In genomic region chr18:50878345-50879301, GRCh38 we compare ENCODE assay signal across 8 cellular contexts. TPM values are rescaled to one million over a fixed set of nuclear protein-coding genes. Genes with fewer than 3 reads are reported as not detected.
A peak's percentile ranks its signal among the peaks of the same experiment; 100 is the strongest.
DNase-seq lines count a peak whose midpoint lies in the region; ATAC-seq and TF ChIP-seq lines count a peak whose summit lies in the region.

TSS of gene ME2 (plus strand) at chr18:50879118. CDS start at chr18:50895821, 16,703 bp downstream.

- H3K27me3 ChIP-seq in right atrium auricular region (no peaks in the 10 kb centered on the region), psoas muscle (ENCODE audit: insufficient read depth in 3 of 3, low read length in 2 of 3) (no peaks in the 10 kb centered on the region)

- WGBS in psoas muscle, 3 donors = 0 to 1% (median 0%) methylated on average over 52 to 78 of the region's 78 CpGs
- WGBS in urinary bladder = under 1% methylated on average over 78 of the region's 78 CpGs

- H3K36me3 ChIP-seq in right atrium auricular region (no peaks in the 10 kb centered on the region), psoas muscle (ENCODE audit: insufficient read depth in 1 of 2, low read depth in 1 of 2) (no peaks in the 10 kb centered on the region), urinary bladder (ENCODE audit: insufficient read depth) (no peaks in the 10 kb centered on the region)

- peak within 1 kb of the TSS; percentile 69 to 77 for H3K4me3 ChIP-seq in right atrium auricular region
- peak within 1 kb of the TSS; percentile 99 for H3K4me3 ChIP-seq in psoas muscle
- peak within 1 kb of the TSS; percentile 81 for H3K4me3 ChIP-seq in urinary bladder (ENCODE audit: low read depth, low read length)

- H3K4me1 ChIP-seq in right atrium auricular region = peaks cover 0 to 14% of the 10 kb centered on the region in 2 donors
- peaks cover 14% of the 10 kb centered on the region for H3K4me1 ChIP-seq in psoas muscle
- no peaks in the 10 kb centered on the region for H3K4me1 ChIP-seq in urinary bladder (ENCODE audit: insufficient read depth)

- ATAC-seq in GM18505 (IDR thresholded peaks at IDR 0.05; ENCODE audit: unreplicated experiment) = peak; percentile 95
- peak; percentile 95 for ATAC-seq in HG02970 (IDR thresholded peaks at IDR 0.05; ENCODE audit: low FRiP score, unreplicated experiment)
- ATAC-seq in psoas muscle = peak; percentile 98 to 99 (median 98)

- intact Hi-C loops in T-helper 2 cell treated with Interferon-gamma antibody and Interleukin-4, amounts not matched to agents 100 ng/mL and 5 ng/mL, for 36 hours (cut with micrococcal nuclease) = loop anchor here (1.0 to 5.0 kb wide), 8 partner anchors 39 to 1926 kb away; partner anchors contain the start of genes MEX3C, MRO, SMAD4 and SMAD7
- intact Hi-C loops in psoas muscle (cut with DNase I) = loop anchor here (5.0 to 10.0 kb wide), 3 partner anchors 86 to 156 kb away; partner anchors contain the start of genes ELAC1 (in 2 of the 2) and SMAD4 (in 1 of the 2)

- H3K27ac ChIP-seq in right atrium auricular region (peak within 1 kb of the TSS; percentile 88 to 97), psoas muscle (peak within 1 kb of the TSS; percentile 90), urinary bladder (ENCODE audit: low read depth) (peak within 1 kb of the TSS; percentile 97)

- no peak for TF ChIP-seq CTCF in right atrium auricular region (IDR thresholded peaks at IDR 0.05)
- TF ChIP-seq CTCF in psoas muscle (IDR thresholded peaks at IDR 0.05) = no peak

- H3K9me3 ChIP-seq in right atrium auricular region (no peaks in the 10 kb centered on the region), psoas muscle (no peaks in the 10 kb centered on the region)

- TF ChIP-seq POLR2A in GM18505 (IDR thresholded peaks at IDR 0.05; ENCODE audit: borderline replicate concordance, extremely low read depth, insufficient read depth, insufficient read length) = peak; percentile 86

- DNase-seq in NCI-H1930 (lab: John Stamatoyannopoulos, UW) (peak; percentile 78 to 90), anterior cingulate cortex (lab: John Stamatoyannopoulos, UW) (peak; percentile 38 to 95 (median 88)), right atrium auricular region (ENCODE audit: low spot score) (peak; percentile 91), psoas muscle (peak; percentile 91 to 95)

RNA-seq across cellular contexts. Expression of gene ME2, which starts in this region (rescaled TPM):
- 90.6 and 94.4 TPM in 2 replicates for total RNA-seq in T-helper 2 cell treated with Interferon-gamma antibody and Interleukin-4, amounts not matched to agents 100 ng/mL and 5 ng/mL, for 36 hours
- 100 to 1,000 TPM in 1 of 2 donors, 10 to 100 TPM in 1; 82.0 to 117 TPM for total RNA-seq in right atrium auricular region
- total RNA-seq in psoas muscle = 10 to 100 TPM; 31.0 to 63.8 (median 52.3) TPM
- 10 to 100 TPM; 19.8 to 35.1 (median 26.7) TPM for polyA plus RNA-seq in psoas muscle
- 66.0 TPM for total RNA-seq in urinary bladder
- 30.9 TPM for polyA plus RNA-seq in urinary bladder

Comparison
In these comparisons a context has a peak if more than half of its experiments do, and no peak if none do; other contexts are left out.
1. Peak in every context shown above with its lines: DNase-seq, ATAC-seq, H3K4me3 ChIP-seq and H3K27ac ChIP-seq.